In genomic region chr12:50620050-50620974, GRCh38 we compare ENCODE assay signal across 9 cellular contexts.
DNase-seq lines count a peak whose midpoint lies in the region; ATAC-seq, FAIRE-seq and TF ChIP-seq lines count a peak whose summit lies in the region.
"Had no signal": no experiment of that assay in that cellular context is flagged by ENCODE, and none has a peak within 500 bp of the region (broad histone marks: within the 10 kb centered on the region; RNA-seq: fewer than 3 reads in every experiment).

No MANE protein-coding gene starts in this region.

- peaks cover 7% of the 10 kb centered on the region for H3K36me3 Mint-ChIP-seq in T-helper 2 cell treated with Interferon-gamma antibody and Interleukin-4, amounts not matched to agents 5 μg/mL and 100 μg/mL, for 36 hours (ENCODE audit: low read depth)

- DNase-seq in A549 (ENCODE audit: low read depth in 1 of 2, low spot score in 1 of 2) (peak in 1 of 2 experiments; percentile 39), H54 (ENCODE audit: insufficient read length, low spot score) (peak; percentile 52), SJSA1 (ENCODE audit: low read depth in 1 of 2, low spot score in 2 of 2) (peak; percentile 58 to 71), fibroblast of peridontal ligament (ENCODE audit: extremely low read depth) (peak; percentile 90), sciatic nerve (ENCODE audit: low spot score) (no peak), SKM-1 treated with dmso at 0.1 percent for 144 hours (lab: John Stamatoyannopoulos, UW; ENCODE audit: unreplicated experiment) (no peak), activated gamma-delta T cell (lab: John Stamatoyannopoulos, UW) (no peak)
- DNase-seq in T-helper 2 cell treated with Interferon-gamma antibody and Interleukin-4, amounts not matched to agents 5 μg/mL and 100 μg/mL, for 36 hours (ENCODE audit: low spot score), result no peak

- no peak overlapping the region for H3K4me3 Mint-ChIP-seq in T-helper 2 cell treated with Interferon-gamma antibody and Interleukin-4, amounts not matched to agents 5 μg/mL and 100 μg/mL, for 36 hours

- H3K9me3 Mint-ChIP-seq in T-helper 2 cell treated with Interferon-gamma antibody and Interleukin-4, amounts not matched to agents 5 μg/mL and 100 μg/mL, for 36 hours, result peaks cover 8% of the 10 kb centered on the region

- WGBS in A549 (ENCODE audit: missing lambda C conversion rate), result 81% methylated on average over 9 of the region's 9 CpGs

- no peak for FAIRE-seq in A549 (lab: Jason Lieb, UNC)
- FAIRE-seq in H54 (lab: Jason Lieb, UNC), result peak; percentile 97

- no peak for TF ChIP-seq EP300 in A549 (IDR thresholded peaks at IDR 0.05)

- H3K4me1 ChIP-seq in A549 (peaks cover 55% of the 10 kb centered on the region), SJSA1 (replicated peaks) (peaks cover 65% of the 10 kb centered on the region)

- TF ChIP-seq POLR2A in A549 (IDR thresholded peaks at IDR 0.05; ENCODE audit: low read length) (no peak), H54 (IDR thresholded peaks at IDR 0.05; ENCODE audit: low read depth, low read length) (no peak)

- POLR2A ChIA-PET in A549 (lab: Yijun Ruan, JAX), result no interaction called here

- no peak overlapping the region for H3K4me3 ChIP-seq in A549
- no peak overlapping the region for H3K4me3 ChIP-seq in SJSA1
- H3K4me3 ChIP-seq: thoracic aorta had no signal

- H3K27ac Mint-ChIP-seq in T-helper 2 cell treated with Interferon-gamma antibody and Interleukin-4, amounts not matched to agents 5 μg/mL and 100 μg/mL, for 36 hours, result no peak overlapping the region

- intact Hi-C loops in sciatic nerve (cut with DNase I), result no loop called here

- H3K27ac ChIP-seq in A549 (peak overlapping the region; percentile 41 to 71; a peak in 5 of 6 replicates), SJSA1 (peak overlapping the region; percentile 24)
- H3K27ac ChIP-seq: thoracic aorta had no signal

- H3K27me3 ChIP-seq in SJSA1 (replicated peaks), result no peaks in the 10 kb centered on the region

- TF ChIP-seq RAD21 in A549 (conservative IDR thresholded peaks at IDR 0.05 in 1 of 2, IDR thresholded peaks at IDR 0.05 in 1 of 2), result 0 out of 5 replicates have a peak, but pooled peaks of 1 of the 2 experiments have one; percentile 5

- TF ChIP-seq CTCF in A549 (IDR thresholded peaks at IDR 0.05), result no peak

- H3K9me3 ChIP-seq in A549 (no peaks in the 10 kb centered on the region), SJSA1 (replicated peaks) (no peaks in the 10 kb centered on the region)
- H3K9me3 ChIP-seq: thoracic aorta had no signal

- H3K4me1 Mint-ChIP-seq in T-helper 2 cell treated with Interferon-gamma antibody and Interleukin-4, amounts not matched to agents 5 μg/mL and 100 μg/mL, for 36 hours (ENCODE audit: low read depth), result peaks cover 35% of the 10 kb centered on the region

- peak overlapping the region; percentile 39; the same call in 2 of the 3 replicates for H3K4me2 ChIP-seq in A549

- no peaks in the 10 kb centered on the region for H3K27me3 Mint-ChIP-seq in T-helper 2 cell treated with Interferon-gamma antibody and Interleukin-4, amounts not matched to agents 5 μg/mL and 100 μg/mL, for 36 hours (ENCODE audit: low read depth)

- CTCF ChIA-PET in A549 (lab: Yijun Ruan, JAX), result interaction anchor here (0.6 to 2.9 kb wide), 9 partner anchors 16 to 914 kb away, joined by 3 to 16 read pairs (median 4); partner anchors contain the start of gene DIP2B

- H3K36me3 ChIP-seq in SJSA1, result no peaks in the 10 kb centered on the region
- H3K36me3 ChIP-seq: thoracic aorta had no signal

- ATAC-seq in A549 (peak; percentile 76 to 86), sciatic nerve (peak; percentile 71)

TF ChIP-seq in A549, 52 proteins besides CTCF, POLR2A, EP300 and RAD21:
- TF ChIP-seq POLR2AphosphoS2 (conservative IDR thresholded peaks at IDR 0.05; ENCODE audit: low read length) (no peak), PHF8 (IDR thresholded peaks at IDR 0.05; ENCODE audit: borderline replicate concordance, low read depth) (no peak), JUN (IDR thresholded peaks at IDR 0.05) (no peak), FOSL2 (IDR thresholded peaks at IDR 0.05) (no peak), FOSL2 (CRISPR knock-in tag; IDR thresholded peaks at IDR 0.05) (peak; percentile 38), MAFK (IDR thresholded peaks at IDR 0.05; ENCODE audit: partially characterized antibody) (peak; percentile 4), MYC (IDR thresholded peaks at IDR 0.05; ENCODE audit: borderline replicate concordance, low read length) (no peak), ELK1 (IDR thresholded peaks at IDR 0.05; ENCODE audit: low read depth, low read length) (no peak), BCL3 (IDR thresholded peaks at IDR 0.05) (no peak), HOXB13 (CRISPR knock-in tag; IDR thresholded peaks at IDR 0.05; ENCODE audit: low read depth) (no peak), CHD2 (IDR thresholded peaks at IDR 0.05; ENCODE audit: low read length, partially characterized antibody) (no peak), NR3C1 (IDR thresholded peaks at IDR 0.05) (no peak), SMC3 (IDR thresholded peaks at IDR 0.05) (no peak), RFX5 (IDR thresholded peaks at IDR 0.05) (no peak), ZSCAN20 (CRISPR knock-in tag; IDR thresholded peaks at IDR 0.05) (no peak), RNF2 (IDR thresholded peaks at IDR 0.05; ENCODE audit: borderline replicate concordance, low read depth) (no peak), CEBPB (IDR thresholded peaks at IDR 0.05) (no peak)

Comparison
In these comparisons a context has a peak if more than half of its experiments do, and no peak if none do; other contexts are left out.
1. DNase-seq: peak in H54 (single experiment), SJSA1 (2 of 2) and fibroblast of peridontal ligament (single experiment); none in sciatic nerve (single experiment), T-helper 2 cell treated with Interferon-gamma antibody and Interleukin-4, amounts not matched to agents 5 μg/mL and 100 μg/mL, for 36 hours (single experiment), SKM-1 treated with dmso at 0.1 percent for 144 hours (single experiment) and activated gamma-delta T cell (single experiment).